Comparison of ENCODE assay signal across 10 cellular contexts in genomic region chr12:79932393-79932792, GRCh38. TPM values are rescaled to one million over a fixed set of nuclear protein-coding genes. Genes with fewer than 3 reads are reported as not detected.
A peak's percentile ranks its signal among the peaks of the same experiment; 100 is the strongest.
DNase-seq lines count a peak whose midpoint lies in the region; ATAC-seq, FAIRE-seq and TF ChIP-seq lines count a peak whose summit lies in the region.
"Had no signal": no experiment of that assay in that cellular context is flagged by ENCODE, and none has a peak within 500 bp of the region (broad histone marks: within the 10 kb centered on the region; RNA-seq: fewer than 3 reads in every experiment).

No MANE protein-coding gene starts in this region.

- H3K27me3 ChIP-seq in cardiac muscle cell = no peaks in the 10 kb centered on the region

- H3K27me3 Mint-ChIP-seq in activated naive CD8-positive, alpha-beta T cell treated with anti-CD3 and anti-CD28 coated beads for 36 hours = no peaks in the 10 kb centered on the region
- no peaks in the 10 kb centered on the region for H3K27me3 Mint-ChIP-seq in type B pancreatic cell

- H3K4me1 Mint-ChIP-seq in activated naive CD8-positive, alpha-beta T cell treated with anti-CD3 and anti-CD28 coated beads for 36 hours = peaks cover 45% of the 10 kb centered on the region
- H3K4me1 Mint-ChIP-seq in type B pancreatic cell (ENCODE audit: unreplicated experiment) = peaks cover 27% of the 10 kb centered on the region

- TF ChIP-seq CTCF in cardiac muscle cell (IDR thresholded peaks at IDR 0.05; ENCODE audit: low read depth, low read length) = no peak
- no peak for TF ChIP-seq CTCF in kidney (IDR thresholded peaks at IDR 0.05; ENCODE audit: borderline replicate concordance, extremely low read depth, insufficient read depth)
- no peak for TF ChIP-seq CTCF in type B pancreatic cell (conservative IDR thresholded peaks at IDR 0.05)

- intact Hi-C loops in left cardiac atrium (cut with DNase I) = loop anchor here in 1 of 2 donors (5.0 to 10.0 kb wide), 2 partner anchors 115 to 158 kb away; no protein-coding TSS in a partner anchor
- intact Hi-C loops in kidney (cut with DNase I) = no loop called here

- H3K9me3 ChIP-seq in cardiac muscle cell (ENCODE audit: low read depth) (no peaks in the 10 kb centered on the region), kidney (ENCODE audit: control insufficient read depth in 1 of 2, low read length in 2 of 2) (no peaks in the 10 kb centered on the region)

- peak overlapping the region; percentile 98 for H3K4me3 Mint-ChIP-seq in activated naive CD8-positive, alpha-beta T cell treated with anti-CD3 and anti-CD28 coated beads for 36 hours
- H3K4me3 Mint-ChIP-seq in type B pancreatic cell = peak overlapping the region; percentile 89

- no peak overlapping the region for H3K9ac ChIP-seq in kidney (ENCODE audit: low read length in 2 of 2)

- H3K36me3 ChIP-seq in cardiac muscle cell (no peaks in the 10 kb centered on the region), kidney (ENCODE audit: control insufficient read depth in 1 of 2, insufficient read depth in 2 of 2, low read length in 2 of 2) (no peaks in the 10 kb centered on the region)

- H3K27ac Mint-ChIP-seq in activated naive CD8-positive, alpha-beta T cell treated with anti-CD3 and anti-CD28 coated beads for 36 hours = no peak overlapping the region
- H3K27ac Mint-ChIP-seq in type B pancreatic cell = peak overlapping the region; percentile 57

- H3K4me3 ChIP-seq in cardiac muscle cell (peak overlapping the region; percentile 72), kidney (ENCODE audit: low read length in 2 of 2) (peak overlapping the region; percentile 89 to 92)

- peaks cover 9% of the 10 kb centered on the region for H3K4me1 ChIP-seq in cardiac muscle cell (ENCODE audit: low read depth)
- H3K4me1 ChIP-seq in kidney (ENCODE audit: control insufficient read depth in 1 of 2, insufficient read depth in 1 of 2, low read depth in 1 of 2, low read length in 2 of 2) = peaks cover 3 to 19% of the 10 kb centered on the region in 2 donors

- H3K9me3 Mint-ChIP-seq in activated naive CD8-positive, alpha-beta T cell treated with anti-CD3 and anti-CD28 coated beads for 36 hours = no peaks in the 10 kb centered on the region
- no peaks in the 10 kb centered on the region for H3K9me3 Mint-ChIP-seq in type B pancreatic cell

- ATAC-seq in left cardiac atrium (no peak), GM19463 (IDR thresholded peaks at IDR 0.05; ENCODE audit: unreplicated experiment) (no peak)

- FAIRE-seq in kidney (lab: Jason Lieb, UNC) = no peak
- FAIRE-seq: D721Med had no signal

- H3K36me3 Mint-ChIP-seq in activated naive CD8-positive, alpha-beta T cell treated with anti-CD3 and anti-CD28 coated beads for 36 hours = peaks cover 1% of the 10 kb centered on the region
- H3K36me3 Mint-ChIP-seq in type B pancreatic cell = peaks cover 5% of the 10 kb centered on the region

- DNase-seq in cardiac muscle cell (ENCODE audit: low read depth in 1 of 2, low spot score in 1 of 2) (no peak), left cardiac atrium (no peak), kidney (no peak), type B pancreatic cell (ENCODE audit: extremely low spot score, unreplicated experiment) (no peak), NCI-H128 (lab: John Stamatoyannopoulos, UW; ENCODE audit: unreplicated experiment) (no peak), globus pallidus (ENCODE audit: low spot score) (no peak)
- DNase-seq in activated naive CD8-positive, alpha-beta T cell treated with anti-CD3 and anti-CD28 coated beads for 36 hours = no peak
- DNase-seq: amniotic stem cell had no signal

- H3K27ac ChIP-seq in cardiac muscle cell (peak overlapping the region; percentile 99), kidney (ENCODE audit: low read depth in 2 of 2, low read length in 2 of 2) (no peak overlapping the region)

RNA-seq across cellular contexts. Expression of gene PPP1R12A, which starts 2.5 kb away (rescaled TPM):
- total RNA-seq in cardiac muscle cell (117 and 208 TPM in 2 replicates), left cardiac atrium (10 to 100 TPM; 55.4 to 61.9 TPM), kidney (82.5 TPM), type B pancreatic cell (ENCODE audit: low replicate concordance) (67.0 and 78.2 TPM in 2 replicates)
- polyA plus RNA-seq in cardiac muscle cell (194 and 233 TPM in 2 replicates), kidney (ENCODE audit: insufficient read depth, low read depth, low replicate concordance) (10.3 TPM)
- total RNA-seq in activated naive CD8-positive, alpha-beta T cell treated with anti-CD3 and anti-CD28 coated beads for 36 hours = 10 to 100 TPM; 58.6 to 63.4 TPM
